In genomic region chr6:135270676-135271536, GRCh38 we compare ENCODE assay signal across 1 cellular context.
TF ChIP-seq lines count a peak whose summit lies in the region.

No MANE protein-coding gene starts in this region.

TF ChIP-seq in HepG2, 621 proteins besides CTCF, POLR2A, EP300 and RAD21 (continued from another document):
- no peak for TF ChIP-seq ZNF512 (CRISPR knock-in tag; IDR thresholded peaks at IDR 0.05)
- TF ChIP-seq ISX (CRISPR knock-in tag; conservative IDR thresholded peaks at IDR 0.05), result no peak
TF ChIP-seq in HepG2: peak in this region for 0.
